8 cellular contexts compared by ENCODE assay signal in the genomic region with DNA sequence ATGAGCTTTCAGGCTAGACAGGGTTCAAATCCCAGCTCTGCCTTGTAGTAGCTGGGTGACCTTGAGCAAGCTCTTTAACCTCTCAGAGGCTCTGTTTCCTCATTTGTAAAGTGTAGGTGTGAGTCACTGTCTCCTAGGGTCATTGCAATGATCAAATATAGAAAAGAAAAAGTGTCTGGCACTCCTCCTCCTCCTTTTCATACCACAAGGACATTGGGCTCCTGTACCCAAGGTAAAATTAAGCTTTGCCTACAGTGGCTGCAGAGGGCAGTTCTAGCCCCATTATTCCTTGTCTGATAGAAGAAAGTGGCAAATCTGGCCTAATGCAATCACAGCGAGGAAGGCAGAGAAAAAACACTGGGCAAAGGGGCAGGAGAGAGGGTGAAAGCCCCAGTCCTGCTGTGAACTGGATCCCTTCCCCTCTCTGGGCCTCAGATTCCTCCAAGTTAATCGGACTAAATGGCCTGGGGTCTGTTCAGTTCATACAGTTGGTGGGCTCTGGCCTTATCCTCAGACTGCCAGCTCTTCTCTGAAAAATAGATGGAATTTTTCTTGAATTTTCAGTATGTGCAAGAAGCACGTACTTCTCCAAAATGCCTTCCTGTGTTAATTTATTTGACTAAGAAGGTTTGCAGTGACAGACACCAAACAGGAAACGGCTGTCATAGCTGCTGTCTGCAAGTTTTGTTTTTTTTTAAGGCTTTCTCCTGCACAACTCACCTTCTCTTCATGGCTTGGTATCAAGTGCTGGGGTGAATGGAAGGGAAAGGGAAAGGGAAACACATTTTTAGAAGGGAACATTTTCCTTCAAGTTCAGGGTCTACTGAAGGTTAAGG. TPM values are rescaled to one million over a fixed set of nuclear protein-coding genes. Genes with fewer than 3 reads are reported as not detected.
DNase-seq lines count a peak whose midpoint lies in the region; ATAC-seq and TF ChIP-seq lines count a peak whose summit lies in the region.

No MANE protein-coding gene starts in this region.

- peaks cover 89% of the 10 kb centered on the region for H3K4me1 Mint-ChIP-seq in activated CD4-positive, alpha-beta T cell treated with anti-CD3 and anti-CD28 coated beads for 36 hours
- peaks cover 79 to 87% (median 83%) of the 10 kb centered on the region in 3 donors for H3K4me1 Mint-ChIP-seq in T-cell

- POLR2A ChIA-PET in activated CD4-positive, alpha-beta T cell treated with anti-CD3 and anti-CD28 coated beads for 36 hours (lab: Charles Lee), result interaction anchor here (0.7 to 2.2 kb wide), 5 partner anchors 23 to 562 kb away, joined by 3 to 10 read pairs (median 8); no protein-coding TSS in a partner anchor
- POLR2A ChIA-PET in T-cell (lab: Charles Lee), result interaction anchor here (0.6 to 3.1 kb wide), 10 partner anchors 12 to 72 kb away, joined by 3 to 15 read pairs (median 6); partner anchors contain the start of gene RGCC (in 1 of the 2)

- no peaks in the 10 kb centered on the region for H3K27me3 Mint-ChIP-seq in activated CD4-positive, alpha-beta T cell treated with anti-CD3 and anti-CD28 coated beads for 36 hours
- no peaks in the 10 kb centered on the region for H3K27me3 Mint-ChIP-seq in T-cell

- H3K9me3 Mint-ChIP-seq in activated CD4-positive, alpha-beta T cell treated with anti-CD3 and anti-CD28 coated beads for 36 hours (ENCODE audit: low read depth), result no peaks in the 10 kb centered on the region
- peaks cover 0 to 3% (median 0%) of the 10 kb centered on the region in 3 donors for H3K9me3 Mint-ChIP-seq in T-cell

- intact Hi-C loops in activated CD4-positive, alpha-beta T cell treated with anti-CD3 and anti-CD28 coated beads for 36 hours (cut with DNase I, micrococcal nuclease), result loop anchor here (1.0 to 10.0 kb wide), 4 partner anchors 22 to 422 kb away; no protein-coding TSS in a partner anchor

- H3K4me3 ChIP-seq in skin epidermis (no peak overlapping the region), BE2C (ENCODE audit: low read depth, low read length) (no peak overlapping the region)

- H3K9me3 ChIP-seq in BE2C, result no peaks in the 10 kb centered on the region

- H3K27me3 ChIP-seq in BE2C, result no peaks in the 10 kb centered on the region; the same call in 1 of the 2 replicates

- no peaks in the 10 kb centered on the region for H3K36me3 ChIP-seq in BE2C

- H3K4me3 Mint-ChIP-seq in activated CD4-positive, alpha-beta T cell treated with anti-CD3 and anti-CD28 coated beads for 36 hours, result peak overlapping the region; percentile 29
- peak overlapping the region; percentile 62 to 67 (median 65) for H3K4me3 Mint-ChIP-seq in T-cell

- H3K27ac Mint-ChIP-seq in activated CD4-positive, alpha-beta T cell treated with anti-CD3 and anti-CD28 coated beads for 36 hours, result peak overlapping the region; percentile 92
- H3K27ac Mint-ChIP-seq in T-cell, result peak overlapping the region; percentile 99

- peak; percentile 44 for DNase-seq in activated CD4-positive, alpha-beta T cell treated with anti-CD3 and anti-CD28 coated beads for 36 hours
- DNase-seq in activated CD4-positive, alpha-beta T cell treated with anti-CD3 and anti-CD28 coated beads, Interleukin-2, amount 50 U/mL, for 48 hours, result no peak
- DNase-seq in T-cell (peak in 22 of 34 experiments; percentile 4 to 57 (median 28)), RPMI8226 (no peak), AG20443 (ENCODE audit: low spot score) (no peak), BE2C (no peak)

- peak overlapping the region in 18 of 21 experiments; percentile 23 to 96 (median 70) for H3K27ac ChIP-seq in skin epidermis

- H3K36me3 Mint-ChIP-seq in activated CD4-positive, alpha-beta T cell treated with anti-CD3 and anti-CD28 coated beads for 36 hours (ENCODE audit: low read depth), result peaks cover 15% of the 10 kb centered on the region
- peaks cover 3% of the 10 kb centered on the region for H3K36me3 Mint-ChIP-seq in T-cell

- TF ChIP-seq CTCF in BE2C (IDR thresholded peaks at IDR 0.05; ENCODE audit: low read depth, low read length), result no peak

- peak; percentile 76 for ATAC-seq in activated CD4-positive, alpha-beta T cell treated with anti-CD3 and anti-CD28 coated beads for 36 hours
- ATAC-seq in HG02870 (IDR thresholded peaks at IDR 0.05; ENCODE audit: unreplicated experiment), result peak; percentile 58
- peak; percentile 78 to 88 (median 82) for ATAC-seq in T-cell (replicated peaks in 1 of 4)

- CTCF ChIA-PET in activated CD4-positive, alpha-beta T cell treated with anti-CD3 and anti-CD28 coated beads for 36 hours (lab: Charles Lee), result interaction anchor here (1.0 to 2.7 kb wide), 4 partner anchors 11 to 33 kb away, joined by 3 to 15 read pairs (median 3); no protein-coding TSS in a partner anchor
- CTCF ChIA-PET in T-cell (lab: Charles Lee), result interaction anchor here (1.0 to 2.9 kb wide), 4 partner anchors 28 to 160 kb away, joined by 3 to 14 read pairs (median 7); no protein-coding TSS in a partner anchor

- H3K4me1 ChIP-seq in BE2C, result no peaks in the 10 kb centered on the region

RNA-seq across cellular contexts. Expression of gene RGCC, which starts 35.3 kb away (rescaled TPM):
- total RNA-seq in activated CD4-positive, alpha-beta T cell treated with anti-CD3 and anti-CD28 coated beads for 36 hours, result 100 to 1,000 TPM; 134 to 146 TPM
- 100 to 1,000 TPM; 151 to 515 (median 166) TPM for total RNA-seq in T-cell
- polyA plus RNA-seq in BE2C (2012; ENCODE audit: insufficient read depth, insufficient read length, low read depth), result not detected

Comparison
In these comparisons a context has a peak if more than half of its experiments do, and no peak if none do; other contexts are left out.
1. DNase-seq: peak in activated CD4-positive, alpha-beta T cell treated with anti-CD3 and anti-CD28 coated beads for 36 hours (single experiment) and T-cell (22 of 34); none in activated CD4-positive, alpha-beta T cell treated with anti-CD3 and anti-CD28 coated beads, Interleukin-2, amount 50 U/mL, for 48 hours (0 of 2), RPMI8226 (single experiment), AG20443 (single experiment) and BE2C (single experiment).
2. Peak in every context shown above with its lines, with median percentiles within 50 percentile points of each other: ATAC-seq.